ENCODE assay signal across 1 cellular context in genomic region chr18:57026316-57026715, GRCh38.
TF ChIP-seq lines count a peak whose summit lies in the region.

No MANE protein-coding gene starts in this region.

TF ChIP-seq in SK-N-SH treated with all-trans-retinoic acid at 6 μM for 48 hours, 23 proteins besides CTCF, POLR2A, EP300 and RAD21 (continued from another document):
- no peak for TF ChIP-seq TSHZ2 (CRISPR knock-in tag; IDR thresholded peaks at IDR 0.05)
